ENCODE assay signal across 8 cellular contexts in genomic region chr21:34669149-34669879, GRCh38. TPM values are rescaled to one million over a fixed set of nuclear protein-coding genes. Genes with fewer than 3 reads are reported as not detected.
A peak's percentile ranks its signal among the peaks of the same experiment; 100 is the strongest.
DNase-seq lines count a peak whose midpoint lies in the region; ATAC-seq, FAIRE-seq and TF ChIP-seq lines count a peak whose summit lies in the region.

No MANE protein-coding gene starts in this region.

- no peak for ATAC-seq in HG03097 (IDR thresholded peaks at IDR 0.05; ENCODE audit: low FRiP score, unreplicated experiment)

- TF ChIP-seq CTCF in hepatocyte (IDR thresholded peaks at IDR 0.05; ENCODE audit: poor library complexity): no peak

- WGBS in hepatocyte (ENCODE audit: low lambda C conversion rate, missing lambda C conversion rate): 9% methylated on average over 27 of the region's 74 CpGs

- peaks cover 77% of the 10 kb centered on the region for H3K27me3 Mint-ChIP-seq in activated naive CD4-positive, alpha-beta T cell treated with anti-CD3 and anti-CD28 coated beads, Interleukin-2, amount 10 ng/mL, durations not matched to agents 7 days and 5 days

- H3K27ac Mint-ChIP-seq in activated naive CD4-positive, alpha-beta T cell treated with anti-CD3 and anti-CD28 coated beads, Interleukin-2, amount 10 ng/mL, durations not matched to agents 7 days and 5 days: no peak overlapping the region

- no peaks in the 10 kb centered on the region for H3K36me3 Mint-ChIP-seq in activated naive CD4-positive, alpha-beta T cell treated with anti-CD3 and anti-CD28 coated beads, Interleukin-2, amount 10 ng/mL, durations not matched to agents 7 days and 5 days

- H3K27ac ChIP-seq in hepatocyte: peak overlapping the region; percentile 46

- H3K27me3 ChIP-seq in hepatocyte: peaks cover 33% of the 10 kb centered on the region

- H4K20me1 ChIP-seq in hepatocyte (ENCODE audit: insufficient read depth, poor library complexity, severe bottlenecking): no peaks in the 10 kb centered on the region

- CTCF ChIA-PET in activated naive CD4-positive, alpha-beta T cell treated with anti-CD3 and anti-CD28 coated beads, Interleukin-2, amount 10 ng/mL, durations not matched to agents 7 days and 5 days (lab: Charles Lee): no interaction called here

- peak overlapping the region; percentile 67 for H2AFZ ChIP-seq in hepatocyte

- peak overlapping the region; percentile 13 for H3K4me3 Mint-ChIP-seq in activated naive CD4-positive, alpha-beta T cell treated with anti-CD3 and anti-CD28 coated beads, Interleukin-2, amount 10 ng/mL, durations not matched to agents 7 days and 5 days

- H3K9me2 ChIP-seq in hepatocyte (replicated peaks; ENCODE audit: insufficient read depth): no peaks in the 10 kb centered on the region

- H3K4me3 ChIP-seq in hepatocyte: peak overlapping the region; percentile 79

- peaks cover 20% of the 10 kb centered on the region for H3K4me1 ChIP-seq in hepatocyte (ENCODE audit: insufficient read depth)

- no peaks in the 10 kb centered on the region for H3K9me3 Mint-ChIP-seq in activated naive CD4-positive, alpha-beta T cell treated with anti-CD3 and anti-CD28 coated beads, Interleukin-2, amount 10 ng/mL, durations not matched to agents 7 days and 5 days

- no peaks in the 10 kb centered on the region for H3K36me3 ChIP-seq in hepatocyte (replicated peaks; ENCODE audit: insufficient read depth, low read depth)

- H3K9me3 ChIP-seq in hepatocyte (ENCODE audit: low read depth): no peaks in the 10 kb centered on the region

- peak; percentile 50 for DNase-seq in activated naive CD4-positive, alpha-beta T cell treated with anti-CD3 and anti-CD28 coated beads, Interleukin-2, amount 10 ng/mL, durations not matched to agents 7 days and 5 days
- no peak for DNase-seq in activated naive CD4-positive, alpha-beta T cell (lab: John Stamatoyannopoulos, UW)
- DNase-seq in activated CD4-positive, alpha-beta T cell treated with anti-CD3 and anti-CD28 coated beads, Interleukin-2, amount 50 U/mL, for 4 hours: peak; percentile 1 to 2
- DNase-seq in hepatocyte (ENCODE audit: low spot score): peak; percentile 58
- peak; percentile 18 to 41 for DNase-seq in stimulated activated CD4-positive, alpha-beta T cell treated with anti-CD3 and anti-CD28 coated beads, Interleukin-2, amount 100 ng/mL, for 24 hours
- no peak for DNase-seq in urothelium cell line (ENCODE audit: low spot score)
- DNase-seq in SK-N-DZ (ENCODE audit: low spot score): no peak

- peaks cover 6% of the 10 kb centered on the region for H3K4me1 Mint-ChIP-seq in activated naive CD4-positive, alpha-beta T cell treated with anti-CD3 and anti-CD28 coated beads, Interleukin-2, amount 10 ng/mL, durations not matched to agents 7 days and 5 days

- H3K79me2 ChIP-seq in hepatocyte: peaks cover 20% of the 10 kb centered on the region

- FAIRE-seq in urothelium cell line (lab: Jason Lieb, UNC): no peak

- H3K4me2 ChIP-seq in hepatocyte: peak overlapping the region; percentile 97

RNA-seq across cellular contexts. Expression of gene CLIC6, which starts 0.5 kb away (rescaled TPM):
- 12.4 and 16.7 TPM in 2 replicates for total RNA-seq in hepatocyte
- polyA plus RNA-seq in hepatocyte: 7.2 and 9.9 TPM in 2 replicates
- not detected in 2 replicates for polyA plus RNA-seq in SK-N-DZ (2014; cell fraction: cytosol; rRNA removed)
- not detected in 2 replicates for polyA plus RNA-seq in SK-N-DZ (2014; cell fraction: nucleus; rRNA removed)

RNA-seq across cellular contexts. Expression of gene RCAN1, which starts 54.4 kb away (rescaled TPM):
- 98.2 and 113 TPM in 2 replicates for total RNA-seq in hepatocyte
- polyA plus RNA-seq in hepatocyte: 79.4 and 98.9 TPM in 2 replicates
- 10.9 and 14.7 TPM in 2 replicates for polyA plus RNA-seq in SK-N-DZ (2014; cell fraction: cytosol; rRNA removed)
- 4.6 and 5.6 TPM in 2 replicates for polyA plus RNA-seq in SK-N-DZ (2014; cell fraction: nucleus; rRNA removed)

Comparison
In these comparisons a context has a peak if more than half of its experiments do, and no peak if none do; other contexts are left out.
1. DNase-seq: peak in activated naive CD4-positive, alpha-beta T cell treated with anti-CD3 and anti-CD28 coated beads, Interleukin-2, amount 10 ng/mL, durations not matched to agents 7 days and 5 days (single experiment), activated CD4-positive, alpha-beta T cell treated with anti-CD3 and anti-CD28 coated beads, Interleukin-2, amount 50 U/mL, for 4 hours (2 of 2), hepatocyte (single experiment) and stimulated activated CD4-positive, alpha-beta T cell treated with anti-CD3 and anti-CD28 coated beads, Interleukin-2, amount 100 ng/mL, for 24 hours (2 of 2); none in activated naive CD4-positive, alpha-beta T cell (0 of 4), urothelium cell line (single experiment) and SK-N-DZ (single experiment).